ENCODE assay signal across 8 cellular contexts in genomic region chr4:82797048-82797590, GRCh38. TPM values are rescaled to one million over a fixed set of nuclear protein-coding genes. Genes with fewer than 3 reads are reported as not detected.
A peak's percentile ranks its signal among the peaks of the same experiment; 100 is the strongest.
DNase-seq lines count a peak whose midpoint lies in the region; ATAC-seq and TF ChIP-seq lines count a peak whose summit lies in the region.

No MANE protein-coding gene starts in this region.

- TF ChIP-seq CTCF in CD8-positive, alpha-beta T cell (IDR thresholded peaks at IDR 0.05) = no peak
- TF ChIP-seq CTCF in IMR-90 (conservative IDR thresholded peaks at IDR 0.05; ENCODE audit: low read depth, low read length) = no peak
- no peak for TF ChIP-seq CTCF in coronary artery (IDR thresholded peaks at IDR 0.05)
- TF ChIP-seq CTCF in natural killer cell (IDR thresholded peaks at IDR 0.05) = no peak
- no peak for TF ChIP-seq CTCF in GM13976 (IDR thresholded peaks at IDR 0.05; ENCODE audit: borderline replicate concordance, control extremely low read depth, extremely low read depth, insufficient read depth, missing control alignments)

- no peak overlapping the region; the same call in 1 of the 2 replicates for H3K14ac ChIP-seq in IMR-90 (replicated peaks; ENCODE audit: low read depth, low read length)

- no peak overlapping the region for H3K27ac Mint-ChIP-seq in CD8-positive, alpha-beta T cell
- peak overlapping the region in 1 of 2 donors; percentile 85 for H3K27ac Mint-ChIP-seq in natural killer cell

- no peak overlapping the region for H3K4me3 ChIP-seq in CD8-positive, alpha-beta T cell (ENCODE audit: low read depth, low read length)
- H3K4me3 ChIP-seq in IMR-90 (ENCODE audit: insufficient read depth, low read depth, low read length) (peak overlapping the region; percentile 92), coronary artery (peak overlapping the region; percentile 91)

- TF ChIP-seq RAD21 in IMR-90 (IDR thresholded peaks at IDR 0.05; ENCODE audit: low read length) = no peak

- H4K20me1 ChIP-seq in IMR-90 (ENCODE audit: insufficient read depth, low read length) = peaks cover 10% of the 10 kb centered on the region; the same call in 1 of the 2 replicates

- H2AK5ac ChIP-seq in IMR-90 (ENCODE audit: low read depth, low read length) = peak overlapping the region; percentile 57; the same call in 1 of the 2 replicates

- WGBS in IMR-90 (ENCODE audit: extremely low coverage in 2 of 2, insufficient read length in 1 of 2), 2 experiments = no CpG with 5 or more reads among the region's 14 CpGs

- H3K79me1 ChIP-seq in IMR-90 (ENCODE audit: low read depth in 1 of 2, low read length in 2 of 2) = peaks cover 26 to 33% of the 10 kb centered on the region in 2 experiments; a peak in 3 of 4 replicates

- H3K4me2 ChIP-seq in IMR-90 (ENCODE audit: low read depth, low read length) = peak overlapping the region; percentile 89

- H3K9me3 Mint-ChIP-seq in CD8-positive, alpha-beta T cell = no peaks in the 10 kb centered on the region
- no peaks in the 10 kb centered on the region for H3K9me3 Mint-ChIP-seq in natural killer cell

- ATAC-seq in CD8-positive, alpha-beta T cell = no peak
- ATAC-seq in IMR-90 (ENCODE audit: low read depth) (no peak), natural killer cell (no peak), GM21717 (IDR thresholded peaks at IDR 0.05; ENCODE audit: unreplicated experiment) (no peak)

- dilution Hi-C loops in IMR-90 (cut with HindIII; ENCODE audit: low sequenced_read_pairs, unreplicated experiment) = no loop called here

- in situ Hi-C loops in IMR-90 (cut with MboI; ENCODE audit: low sequenced_read_pairs) = no loop called here
- in situ Hi-C loops in GM13976 (cut with MboI; ENCODE audit: low sequenced_read_pairs, unreplicated experiment) = no loop called here

- no peak overlapping the region for H2BK5ac ChIP-seq in IMR-90 (ENCODE audit: low read depth, low read length, poor library complexity, severe bottlenecking)

- H3K27me3 Mint-ChIP-seq in CD8-positive, alpha-beta T cell (ENCODE audit: low read depth) = peaks cover 26% of the 10 kb centered on the region
- H3K27me3 Mint-ChIP-seq in natural killer cell (ENCODE audit: low read depth in 2 of 2) = peaks cover under 1 to 11% of the 10 kb centered on the region in 2 donors

- peaks cover 18% of the 10 kb centered on the region for H3K4me1 Mint-ChIP-seq in CD8-positive, alpha-beta T cell (ENCODE audit: low read depth)
- H3K4me1 Mint-ChIP-seq in natural killer cell = peaks cover 29 to 39% of the 10 kb centered on the region in 2 donors

- intact Hi-C loops in CD8-positive, alpha-beta T cell (cut with DNase I, micrococcal nuclease) = no loop called here
- intact Hi-C loops in IMR-90 (cut with micrococcal nuclease) = loop anchor here (5.0 kb wide), 2 partner anchors 50 to 75 kb away; no protein-coding TSS in a partner anchor
- intact Hi-C loops in natural killer cell (cut with micrococcal nuclease) = loop anchor here (5.0 kb wide), 1 partner anchor 215 kb away; the partner anchor contains the start of gene LIN54

- CTCF ChIA-PET in CD8-positive, alpha-beta T cell (lab: Charles Lee) = no interaction called here
- CTCF ChIA-PET in IMR-90 (lab: Yijun Ruan, JAX) = interaction anchor here (0.5 to 0.6 kb wide), 2 partner anchors 23 to 487 kb away, joined by 3 to 4 read pairs; partner anchors contain the start of gene COQ2

- no peak overlapping the region for H2BK20ac ChIP-seq in IMR-90 (ENCODE audit: low read depth, low read length)

- peaks cover 20% of the 10 kb centered on the region for H3K9me1 ChIP-seq in IMR-90 (ENCODE audit: insufficient read depth, low read length)

- no peaks in the 10 kb centered on the region for H3K36me3 ChIP-seq in CD8-positive, alpha-beta T cell (ENCODE audit: insufficient read depth, low read length)
- H3K36me3 ChIP-seq in IMR-90 (ENCODE audit: control insufficient read depth, insufficient read depth, low read length) = 0 out of 2 replicates have a peak, but pooled peaks cover 1% of the 10 kb centered on the region

- POLR2A ChIA-PET in CD8-positive, alpha-beta T cell (lab: Charles Lee) = no interaction called here
- POLR2A ChIA-PET in IMR-90 (lab: Charles Lee; ENCODE audit: unreplicated experiment) = no interaction called here

- peak overlapping the region; percentile 80 for H3K4me3 Mint-ChIP-seq in CD8-positive, alpha-beta T cell
- peak overlapping the region; percentile 91 for H3K4me3 Mint-ChIP-seq in natural killer cell

- H3K9ac ChIP-seq in IMR-90 (ENCODE audit: low read depth, low read length) = peak overlapping the region; percentile 49; the same call in 1 of the 2 replicates

- no peak overlapping the region for H3K18ac ChIP-seq in IMR-90 (ENCODE audit: low read depth, low read length)

- TF ChIP-seq POLR2A in IMR-90 (IDR thresholded peaks at IDR 0.05; ENCODE audit: low read depth, low read length) = no peak

- BruUV-seq in IMR-90 (replicated peaks; lab: Mats Ljungman, UMichigan) = no TSS peak

- peak overlapping the region; percentile 53; the same call in 1 of the 2 replicates for H3K4ac ChIP-seq in IMR-90 (ENCODE audit: low read depth, low read length)

- H2AK9ac ChIP-seq in IMR-90 (replicated peaks; ENCODE audit: low read depth, low read length, poor library complexity) = peak overlapping the region; percentile 90

- no peak overlapping the region for H4K91ac ChIP-seq in IMR-90 (ENCODE audit: insufficient read depth, low read depth, low read length)

- H3K4me1 ChIP-seq in CD8-positive, alpha-beta T cell (ENCODE audit: insufficient read depth, low read length) = peaks cover 15% of the 10 kb centered on the region
- H3K4me1 ChIP-seq in IMR-90 (ENCODE audit: control insufficient read depth, insufficient read depth, low read length) = peaks cover 10% of the 10 kb centered on the region

- H4K8ac ChIP-seq in IMR-90 (ENCODE audit: low read depth in 2 of 2, low read length in 2 of 2) = no peak overlapping the region

- H3K9me3 ChIP-seq in CD8-positive, alpha-beta T cell (ENCODE audit: low read length) = no peaks in the 10 kb centered on the region
- H3K9me3 ChIP-seq in IMR-90 (ENCODE audit: control insufficient read depth, insufficient read depth, low read length) = no peaks in the 10 kb centered on the region

- H3K36me3 Mint-ChIP-seq in CD8-positive, alpha-beta T cell = no peaks in the 10 kb centered on the region
- H3K36me3 Mint-ChIP-seq in natural killer cell = no peaks in the 10 kb centered on the region

- H3K27ac ChIP-seq in CD8-positive, alpha-beta T cell (ENCODE audit: low read depth, low read length) = no peak overlapping the region
- H3K27ac ChIP-seq in IMR-90 (ENCODE audit: insufficient read depth, low read length) (no peak overlapping the region), coronary artery (peak overlapping the region in 1 of 2 donors; percentile 67)

- DNase-seq in CD8-positive, alpha-beta T cell = peak in 1 of 7 experiments; percentile 47
- DNase-seq in IMR-90 (no peak), coronary artery (ENCODE audit: low spot score) (no peak), natural killer cell (no peak), NCI-H526 (lab: John Stamatoyannopoulos, UW) (no peak), LoVo (ENCODE audit: low spot score) (no peak), GM13976 (ENCODE audit: low spot score) (no peak)

- peak overlapping the region; percentile 75 for H3K23ac ChIP-seq in IMR-90 (ENCODE audit: low read depth, low read length)

- no peak overlapping the region for H4K5ac ChIP-seq in IMR-90 (ENCODE audit: low read depth, low read length)

- no peaks in the 10 kb centered on the region for H3K27me3 ChIP-seq in CD8-positive, alpha-beta T cell (ENCODE audit: insufficient read depth, low read length)
- H3K27me3 ChIP-seq in IMR-90 (ENCODE audit: control insufficient read depth, insufficient read depth, low read length) = no peaks in the 10 kb centered on the region

- H2AFZ ChIP-seq in IMR-90 (replicated peaks; ENCODE audit: low read length, poor library complexity) = peak overlapping the region; percentile 99

- no peak overlapping the region for H2BK120ac ChIP-seq in IMR-90 (ENCODE audit: low read depth, low read length)

- no peak overlapping the region for H3K56ac ChIP-seq in IMR-90 (ENCODE audit: extremely low read depth, insufficient read depth, low read length)

- H2BK15ac ChIP-seq in IMR-90 (ENCODE audit: low read depth, low read length) = 0 out of 3 replicates have a peak overlapping the region, but pooled peaks have one; percentile 26

TF ChIP-seq in IMR-90, 13 proteins besides CTCF, POLR2A, EP300 and RAD21 (continues in another document):
- TF ChIP-seq RFX5 (IDR thresholded peaks at IDR 0.05; ENCODE audit: low read depth, low read length) (no peak), FOS (IDR thresholded peaks at IDR 0.05; ENCODE audit: low read depth, low read length) (no peak), CEBPB (IDR thresholded peaks at IDR 0.05; ENCODE audit: low read depth, low read length) (no peak), ELK1 (IDR thresholded peaks at IDR 0.05; ENCODE audit: borderline replicate concordance, low read depth, low read length) (no peak), BHLHE40 (IDR thresholded peaks at IDR 0.05; ENCODE audit: low read depth, low read length) (no peak), MAZ (IDR thresholded peaks at IDR 0.05; ENCODE audit: borderline replicate concordance, low read depth, low read length) (no peak), MAFK (IDR thresholded peaks at IDR 0.05; ENCODE audit: low read depth, low read length) (no peak), MXI1 (IDR thresholded peaks at IDR 0.05; ENCODE audit: borderline replicate concordance, low read depth, low read length) (no peak), NFE2L2 (IDR thresholded peaks at IDR 0.05; ENCODE audit: low read depth, low read length) (no peak)
- TF ChIP-seq, protein P1, sequence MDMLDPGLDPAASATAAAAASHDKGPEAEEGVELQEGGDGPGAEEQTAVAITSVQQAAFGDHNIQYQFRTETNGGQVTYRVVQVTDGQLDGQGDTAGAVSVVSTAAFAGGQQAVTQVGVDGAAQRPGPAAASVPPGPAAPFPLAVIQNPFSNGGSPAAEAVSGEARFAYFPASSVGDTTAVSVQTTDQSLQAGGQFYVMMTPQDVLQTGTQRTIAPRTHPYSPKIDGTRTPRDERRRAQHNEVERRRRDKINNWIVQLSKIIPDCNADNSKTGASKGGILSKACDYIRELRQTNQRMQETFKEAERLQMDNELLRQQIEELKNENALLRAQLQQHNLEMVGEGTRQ (IDR thresholded peaks at IDR 0.05; ENCODE audit: low read depth, low read length) = no peak

RNA-seq across cellular contexts. Expression of gene SCD5, which starts 1.5 kb away (rescaled TPM):
- total RNA-seq in CD8-positive, alpha-beta T cell = under 1 TPM; 0.36 to 0.41 TPM
- total RNA-seq in IMR-90 (2012; rRNA removed) (12.4 and 17.2 TPM in 2 replicates), natural killer cell (10 to 100 TPM in 1 of 3 donors, 1 to 10 TPM in 2; 8.9 to 11.6 (median 9.0) TPM)
- polyA plus RNA-seq in IMR-90 (2012; rRNA removed) = 13.5 and 13.9 TPM in 2 replicates
- 12.1 and 13.8 TPM in 2 replicates for polyA plus RNA-seq in IMR-90 (2012; cell fraction: cytosol; rRNA removed)
- 3.8 and 4.5 TPM in 2 replicates for polyA plus RNA-seq in IMR-90 (2012; cell fraction: nucleus; rRNA removed; ENCODE audit: low replicate concordance)

Comparison
In these comparisons a context has a peak if more than half of its experiments do, and no peak if none do; other contexts are left out.
1. intact Hi-C loops: an anchor here in IMR-90 (5.0 kb wide) and natural killer cell (5.0 kb wide); none called in CD8-positive, alpha-beta T cell.